Comparison of ENCODE assay signal across 30 cellular contexts in the genomic region with DNA sequence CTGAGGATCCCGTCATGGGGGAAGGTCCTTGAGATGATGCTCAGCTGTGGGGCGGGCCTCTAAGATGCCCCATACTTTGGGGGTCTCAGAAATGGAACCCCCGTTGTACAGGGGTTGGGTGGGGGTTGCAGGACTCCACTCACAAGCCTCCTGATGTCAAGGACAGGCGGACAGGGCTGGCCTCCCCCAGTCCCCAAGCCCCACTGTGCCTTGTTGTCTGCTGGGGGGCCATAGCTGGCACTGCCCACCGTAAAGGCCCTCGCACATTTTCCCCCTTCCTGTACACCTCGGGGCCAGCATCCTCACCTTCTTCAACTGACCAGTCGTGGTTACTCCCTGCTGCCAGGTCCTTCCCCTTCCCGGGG. TPM values are rescaled to one million over a fixed set of nuclear protein-coding genes. Genes with fewer than 3 reads are reported as not detected.
DNase-seq lines count a peak whose midpoint lies in the region; ATAC-seq and TF ChIP-seq lines count a peak whose summit lies in the region.
"Had no signal": no experiment of that assay in that cellular context is flagged by ENCODE, and none has a peak within 500 bp of the region (broad histone marks: within the 10 kb centered on the region; RNA-seq: fewer than 3 reads in every experiment).

No MANE protein-coding gene starts in this region.

- TF ChIP-seq CTCF in 22Rv1 (IDR thresholded peaks at IDR 0.05) = no peak
- TF ChIP-seq CTCF in mucosa of descending colon (IDR thresholded peaks at IDR 0.05) = no peak
- no peak for TF ChIP-seq CTCF in thyroid gland (IDR thresholded peaks at IDR 0.05)
- TF ChIP-seq CTCF in left lung (IDR thresholded peaks at IDR 0.05) = no peak

- peak overlapping the region; percentile 97 for H3K27ac ChIP-seq in 22Rv1
- peak overlapping the region; percentile 78 for H3K27ac ChIP-seq in rectal smooth muscle tissue (ENCODE audit: low read depth, low read length)
- no peak overlapping the region for H3K27ac ChIP-seq in thyroid gland
- no peak overlapping the region for H3K27ac ChIP-seq in left lung
- H3K27ac ChIP-seq: brain microvascular endothelial cell, psoas muscle, thoracic aorta had no signal

- DNase-seq in T-helper 17 cell = no peak
- DNase-seq in mucosa of descending colon = peak in 2 of 3 donors; percentile 29 to 54
- DNase-seq in kidney tubule cell (ENCODE audit: low spot score) = no peak
- DNase-seq in activated CD8-positive, alpha-beta memory T cell treated with anti-CD3 and anti-CD28 coated beads, Interleukin-2, amount 50 U/mL, for 48 hours = no peak
- no peak for DNase-seq in thyroid gland
- DNase-seq in left lung = no peak
- DNase-seq: activated CD4-positive, alpha-beta T cell treated with anti-CD3 and anti-CD28 coated beads for 48 hours; activated gamma-delta T cell treated with Interleukin-2 at 50 U/mL for 16 hours; activated naive CD8-positive, alpha-beta T cell treated with anti-CD3 and anti-CD28 coated beads, Interleukin-2, amount 50 U/mL, for 24 hours; activated T-cell treated with anti-CD3 and anti-CD28 coated beads, Interleukin-2, amount 50 U/mL, for 48 hours; brain microvascular endothelial cell; CD8-positive, alpha-beta T cell; DMS 273 treated with DMSO at 0.1 percent for 48 hours; hypothalamus; mammary epithelial cell; MV-4-11; NCI-H1436 treated with DMSO at 0.1 percent for 48 hours; NCI-H2081 treated with DMSO at 0.1 percent for 48 hours; NCI-H226; NCI-H69; SIG-M5; stimulated activated naive CD8-positive, alpha-beta T cell treated with anti-CD3 and anti-CD28 coated beads, Interleukin-15, Interleukin-2, amounts not matched to agents 100 U/mL and 50 U/mL, for 24 hours; T-helper 9 cell had no signal

- ATAC-seq in T-helper 17 cell = no peak
- ATAC-seq in mucosa of descending colon = no peak
- no peak for ATAC-seq in left lung
- ATAC-seq: activated naive CD8-positive, alpha-beta T cell treated with anti-CD3 and anti-CD28 coated beads, Interleukin-2, amount 50 U/mL, for 24 hours; CD8-positive, alpha-beta T cell; left colon; Panc1; psoas muscle; stimulated activated naive CD8-positive, alpha-beta T cell treated with anti-CD3 and anti-CD28 coated beads, Interleukin-15, Interleukin-2, amounts not matched to agents 100 U/mL and 50 U/mL, for 24 hours had no signal

- no peaks in the 10 kb centered on the region for H3K9me3 ChIP-seq in T-helper 17 cell (ENCODE audit: control insufficient read depth, low read length, poor library complexity, severe bottlenecking)
- no peaks in the 10 kb centered on the region for H3K9me3 ChIP-seq in mucosa of descending colon
- no peaks in the 10 kb centered on the region for H3K9me3 ChIP-seq in thyroid gland
- no peaks in the 10 kb centered on the region for H3K9me3 ChIP-seq in left lung
- H3K9me3 ChIP-seq: psoas muscle, thoracic aorta had no signal

- H3K4me3 ChIP-seq in mucosa of descending colon = no peak overlapping the region
- H3K4me3 ChIP-seq in rectal smooth muscle tissue (ENCODE audit: low read length) = peak overlapping the region; percentile 5
- no peak overlapping the region for H3K4me3 ChIP-seq in thyroid gland (replicated peaks in 1 of 3)
- H3K4me3 ChIP-seq in left lung = no peak overlapping the region
- H3K4me3 ChIP-seq: psoas muscle, thoracic aorta had no signal

- H3K27me3 ChIP-seq in rectal smooth muscle tissue (ENCODE audit: control insufficient read depth, insufficient read depth, low read length) (peaks cover 8% of the 10 kb centered on the region), thyroid gland (peaks cover 4% of the 10 kb centered on the region), left lung (peaks cover 14 to 34% of the 10 kb centered on the region in 2 donors)
- H3K27me3 ChIP-seq: brain microvascular endothelial cell had no signal

- no peak overlapping the region for H3K27ac Mint-ChIP-seq in T-helper 17 cell
- H3K27ac Mint-ChIP-seq: activated naive CD8-positive, alpha-beta T cell treated with anti-CD3 and anti-CD28 coated beads, Interleukin-2, amount 50 U/mL, for 24 hours; CD8-positive, alpha-beta T cell had no signal

- no peak overlapping the region for H3K9ac ChIP-seq in rectal smooth muscle tissue (ENCODE audit: low read length)

- 89 to 94% methylated on average over 6 to 8 of the region's 9 CpGs for WGBS in thyroid gland, 2 donors

- no peaks in the 10 kb centered on the region for H3K36me3 ChIP-seq in mucosa of descending colon (ENCODE audit: low read depth)
- H3K36me3 ChIP-seq in rectal smooth muscle tissue (ENCODE audit: control insufficient read depth, insufficient read depth, low read length) = peaks cover 8% of the 10 kb centered on the region
- H3K36me3 ChIP-seq in thyroid gland = peaks cover 11% of the 10 kb centered on the region in 2 donors
- H3K36me3 ChIP-seq in left lung = peaks cover 0 to 29% of the 10 kb centered on the region in 2 donors

- peaks cover 4% of the 10 kb centered on the region for H3K27me3 Mint-ChIP-seq in T-helper 17 cell

- H3K4me3 Mint-ChIP-seq in T-helper 17 cell = peak overlapping the region; percentile 45
- H3K4me3 Mint-ChIP-seq: activated naive CD8-positive, alpha-beta T cell treated with anti-CD3 and anti-CD28 coated beads, Interleukin-2, amount 50 U/mL, for 24 hours; CD8-positive, alpha-beta T cell had no signal

- H3K4me1 Mint-ChIP-seq in T-helper 17 cell = peaks cover 24% of the 10 kb centered on the region

- H3K4me1 ChIP-seq in mucosa of descending colon (ENCODE audit: low read depth) (peaks cover 37% of the 10 kb centered on the region), rectal smooth muscle tissue (ENCODE audit: control insufficient read depth, insufficient read depth, low read length) (peaks cover 47% of the 10 kb centered on the region), thyroid gland (peaks cover 17 to 50% of the 10 kb centered on the region in 2 donors), left lung (peaks cover 21 to 60% of the 10 kb centered on the region in 2 donors)

- peaks cover 2% of the 10 kb centered on the region for H3K36me3 Mint-ChIP-seq in T-helper 17 cell (ENCODE audit: low read depth)

- TF ChIP-seq POLR2A in thyroid gland (IDR thresholded peaks at IDR 0.05) = no peak

- intact Hi-C loops in mucosa of descending colon (cut with DNase I, micrococcal nuclease) (no loop called here), thyroid gland (cut with DNase I) (no loop called here), left lung (cut with DNase I) (no loop called here)

RNA-seq across cellular contexts. Expression of gene SNAPC2, which starts 2.7 kb away (rescaled TPM):
- total RNA-seq in T-helper 17 cell (10 to 100 TPM; 12.6 to 16.0 TPM), mucosa of descending colon (10 to 100 TPM; 10.7 to 22.1 (median 14.7) TPM), thyroid gland (10 to 100 TPM in 2 of 4 donors, 1 to 10 TPM in 2; 9.3 to 14.0 (median 11.5) TPM), left lung (10 to 100 TPM; 15.2 to 20.5 TPM)

RNA-seq across cellular contexts. Expression of gene CTXN1, which starts 3.1 kb away (rescaled TPM):
- total RNA-seq in T-helper 17 cell (not detected), mucosa of descending colon (10 to 100 TPM in 1 of 3 donors, 1 to 10 TPM in 1, under 1 TPM in 1; 0.69 to 28.3 (median 1.9) TPM), thyroid gland (1 to 10 TPM; 1.4 to 3.0 (median 2.0) TPM), left lung (1 to 10 TPM; 6.5 to 8.5 TPM)
- total RNA-seq: CD8-positive, alpha-beta T cell had no signal

RNA-seq across cellular contexts. Expression of gene TGFBR3L, which starts 8.2 kb away (rescaled TPM):
- 1 to 10 TPM; 1.4 to 1.7 TPM for total RNA-seq in T-helper 17 cell
- under 1 TPM in 1 of 3 donors, not detected in 2; 0.79 TPM for total RNA-seq in mucosa of descending colon
- total RNA-seq in thyroid gland = not detected
- under 1 TPM; 0.29 to 0.55 TPM for total RNA-seq in left lung
- total RNA-seq: cerebellum, thoracic aorta had no signal

RNA-seq across cellular contexts. Expression of gene MAP2K7, which starts 19.1 kb away (rescaled TPM):
- total RNA-seq in T-helper 17 cell (100 to 1,000 TPM; 104 to 107 TPM), mucosa of descending colon (10 to 100 TPM; 31.5 to 49.2 (median 41.7) TPM), thyroid gland (10 to 100 TPM in 3 of 4 donors, 1 to 10 TPM in 1; 9.1 to 18.6 (median 14.9) TPM), left lung (10 to 100 TPM; 30.5 to 31.1 TPM)

RNA-seq across cellular contexts. Expression of gene TIMM44, which starts 20.6 kb away (rescaled TPM):
- total RNA-seq in T-helper 17 cell (10 to 100 TPM; 89.5 to 93.1 TPM), mucosa of descending colon (10 to 100 TPM; 55.5 to 80.4 (median 63.4) TPM), thyroid gland (10 to 100 TPM; 47.4 to 85.6 (median 56.6) TPM), left lung (10 to 100 TPM; 42.2 to 52.1 TPM)

Comparison
In these comparisons a context has a peak if more than half of its experiments do, and no peak if none do; other contexts are left out.
1. H3K27ac ChIP-seq: peak in 22Rv1 (single experiment) and rectal smooth muscle tissue (single experiment); none in thyroid gland (0 of 3) and left lung (0 of 2).
2. DNase-seq: peak in mucosa of descending colon (2 of 3); none in T-helper 17 cell (0 of 3), kidney tubule cell (single experiment), activated CD8-positive, alpha-beta memory T cell treated with anti-CD3 and anti-CD28 coated beads, Interleukin-2, amount 50 U/mL, for 48 hours (single experiment), thyroid gland (0 of 2) and left lung (0 of 2).